ENCODE assay signal across 8 cellular contexts in genomic region chr3:42012935-42013651, GRCh38. TPM values are rescaled to one million over a fixed set of nuclear protein-coding genes. Genes with fewer than 3 reads are reported as not detected.
DNase-seq lines count a peak whose midpoint lies in the region; ATAC-seq and TF ChIP-seq lines count a peak whose summit lies in the region.

No MANE protein-coding gene starts in this region.

- no peaks in the 10 kb centered on the region for H3K27me3 ChIP-seq in BE2C
- no peaks in the 10 kb centered on the region for H3K27me3 ChIP-seq in esophagus squamous epithelium

- H3K27me3 Mint-ChIP-seq in naive B cell, result no peaks in the 10 kb centered on the region

- H3K4me1 Mint-ChIP-seq in naive B cell, result peaks cover 47 to 63% (median 63%) of the 10 kb centered on the region in 3 donors
- peaks cover 39% of the 10 kb centered on the region for H3K4me1 Mint-ChIP-seq in stimulated activated effector memory CD8-positive, alpha-beta T cell treated with anti-CD3 and anti-CD28 coated beads, Interleukin-12 subunit alpha, Interleukin-12 subunit beta, amount 100 ng/mL, for 72 hours

- ATAC-seq in GM18909 (IDR thresholded peaks at IDR 0.05; ENCODE audit: poor library complexity, unreplicated experiment), result peak; percentile 77
- ATAC-seq in HG03108 (IDR thresholded peaks at IDR 0.05; ENCODE audit: unreplicated experiment), result peak; percentile 73
- peak; percentile 73 to 74 for ATAC-seq in naive B cell (ENCODE audit: low read depth in 2 of 2)
- ATAC-seq in stimulated activated effector memory CD8-positive, alpha-beta T cell treated with anti-CD3 and anti-CD28 coated beads, Interleukin-12 subunit alpha, Interleukin-12 subunit beta, amount 100 ng/mL, for 72 hours, result peak; percentile 87

- intact Hi-C loops in OCI-LY7 (cut with micrococcal nuclease; ENCODE audit: unreplicated experiment) (loop anchor here (2.0 to 10.0 kb wide), 4 partner anchors 26 to 582 kb away; partner anchors contain the start of gene SS18L2), esophagus squamous epithelium (cut with DNase I) (loop anchor here (5.0 kb wide), 1 partner anchor 84 kb away; no protein-coding TSS in a partner anchor)

- H3K4me2 ChIP-seq in OCI-LY7 (ENCODE audit: low read length), result peak overlapping the region; percentile 79

- peak; percentile 64 for DNase-seq in BE2C
- peak; percentile 97 for DNase-seq in OCI-LY7 (ENCODE audit: low spot score)
- DNase-seq in activated T-cell treated with anti-CD3 and anti-CD28 coated beads, Interleukin-2, amount 50 U/mL, for 48 hours, result peak; percentile 76 to 82
- peak; percentile 34 for DNase-seq in esophagus squamous epithelium (lab: John Stamatoyannopoulos, UW)
- DNase-seq in naive B cell, result peak; percentile 84
- peak; percentile 59 to 78 for DNase-seq in stimulated activated effector memory CD8-positive, alpha-beta T cell treated with anti-CD3 and anti-CD28 coated beads, Interleukin-12 subunit alpha, Interleukin-12 subunit beta, amount 100 ng/mL, for 72 hours (ENCODE audit: low spot score in 2 of 2)

- H3K9me3 ChIP-seq in BE2C (no peaks in the 10 kb centered on the region), OCI-LY7 (ENCODE audit: low read length) (no peaks in the 10 kb centered on the region), esophagus squamous epithelium (no peaks in the 10 kb centered on the region)

- H3K9me3 Mint-ChIP-seq in naive B cell, result no peaks in the 10 kb centered on the region
- H3K9me3 Mint-ChIP-seq in stimulated activated effector memory CD8-positive, alpha-beta T cell treated with anti-CD3 and anti-CD28 coated beads, Interleukin-12 subunit alpha, Interleukin-12 subunit beta, amount 100 ng/mL, for 72 hours, result no peaks in the 10 kb centered on the region

- no peaks in the 10 kb centered on the region for H3K9me2 ChIP-seq in OCI-LY7 (ENCODE audit: insufficient read depth, low read length)

- peaks cover 0 to 5% of the 10 kb centered on the region in 2 donors for H3K36me3 Mint-ChIP-seq in naive B cell
- H3K36me3 Mint-ChIP-seq in stimulated activated effector memory CD8-positive, alpha-beta T cell treated with anti-CD3 and anti-CD28 coated beads, Interleukin-12 subunit alpha, Interleukin-12 subunit beta, amount 100 ng/mL, for 72 hours, result peaks cover 21% of the 10 kb centered on the region

- peaks cover 43% of the 10 kb centered on the region for H3K79me2 ChIP-seq in OCI-LY7 (ENCODE audit: insufficient read depth, low read depth, low read length)

- peak overlapping the region; percentile 92 to 97 (median 94) for H3K4me3 Mint-ChIP-seq in naive B cell
- H3K4me3 Mint-ChIP-seq in stimulated activated effector memory CD8-positive, alpha-beta T cell treated with anti-CD3 and anti-CD28 coated beads, Interleukin-12 subunit alpha, Interleukin-12 subunit beta, amount 100 ng/mL, for 72 hours, result peak overlapping the region; percentile 88

- H2AFZ ChIP-seq in OCI-LY7 (ENCODE audit: low read length), result peak overlapping the region; percentile 90

- POLR2A ChIA-PET in OCI-LY7 (lab: Charles Lee), result interaction anchor here (0.5 to 1.9 kb wide), 15 partner anchors 12 to 627 kb away, joined by 3 to 9 read pairs (median 3); partner anchors contain the start of genes SEC22C and ULK4

- H4K20me1 ChIP-seq in OCI-LY7 (ENCODE audit: insufficient read depth, low read length), result peaks cover 23% of the 10 kb centered on the region

- H3K27ac ChIP-seq in OCI-LY7 (ENCODE audit: low read depth, low read length, poor library complexity, severe bottlenecking) (peak overlapping the region; percentile 98), esophagus squamous epithelium (peak overlapping the region; percentile 88 to 97 (median 92))

- no peaks in the 10 kb centered on the region for H3K36me3 ChIP-seq in BE2C
- H3K36me3 ChIP-seq in OCI-LY7 (ENCODE audit: insufficient read depth, low read length), result peaks cover 38% of the 10 kb centered on the region
- no peaks in the 10 kb centered on the region for H3K36me3 ChIP-seq in esophagus squamous epithelium

- peak overlapping the region; percentile 49 for H3K4me3 ChIP-seq in BE2C (ENCODE audit: low read depth, low read length)
- H3K4me3 ChIP-seq in OCI-LY7 (ENCODE audit: low read depth, low read length, poor library complexity, severe bottlenecking), result peak overlapping the region; percentile 94
- peak overlapping the region; percentile 86 to 96 (median 90) for H3K4me3 ChIP-seq in esophagus squamous epithelium

- peak overlapping the region; percentile 94 to 100 (median 100) for H3K27ac Mint-ChIP-seq in naive B cell
- H3K27ac Mint-ChIP-seq in stimulated activated effector memory CD8-positive, alpha-beta T cell treated with anti-CD3 and anti-CD28 coated beads, Interleukin-12 subunit alpha, Interleukin-12 subunit beta, amount 100 ng/mL, for 72 hours, result peak overlapping the region; percentile 96

- BruUV-seq in OCI-LY7 (replicated peaks; lab: Mats Ljungman, UMichigan), result no TSS peak

- TF ChIP-seq CTCF in BE2C (IDR thresholded peaks at IDR 0.05; ENCODE audit: low read depth, low read length) (no peak), OCI-LY7 (conservative IDR thresholded peaks at IDR 0.05; ENCODE audit: low read length) (peak; percentile 29; the same call in 1 of the 2 replicates), esophagus squamous epithelium (IDR thresholded peaks at IDR 0.05) (peak in 1 of 6 experiments; percentile 6)

- H3K4me1 ChIP-seq in BE2C (no peaks in the 10 kb centered on the region), OCI-LY7 (ENCODE audit: insufficient read depth, low read length, poor library complexity, severe bottlenecking) (peaks cover 56% of the 10 kb centered on the region), esophagus squamous epithelium (peaks cover 12 to 49% (median 15%) of the 10 kb centered on the region in 3 donors)

- 4 to 5% methylated on average over 3 to 5 of the region's 51 CpGs for whole genome bisulfite sequencing in esophagus squamous epithelium, 2 donors

- TF ChIP-seq POLR2A in esophagus squamous epithelium (IDR thresholded peaks at IDR 0.05), result peak in 1 of 4 donors; percentile 30

- CTCF ChIA-PET in OCI-LY7 (lab: Charles Lee; ENCODE audit: unreplicated experiment), result interaction anchor here (0.6 kb wide), 2 partner anchors 12 to 86 kb away, joined by 3 to 4 read pairs; no protein-coding TSS in a partner anchor

RNA-seq across cellular contexts. Expression of gene ULK4, which starts 51.2 kb away (rescaled TPM):
- polyA plus RNA-seq in BE2C (2012; ENCODE audit: insufficient read depth, insufficient read length, low read depth), result 0.54 TPM
- total RNA-seq in OCI-LY7 (2014; rRNA removed; shearing (Covaris generic)), result 21.0 and 39.3 TPM in 2 replicates
- total RNA-seq in OCI-LY7 (2022) (17.6 and 18.9 TPM in 2 replicates), esophagus squamous epithelium (10 to 100 TPM in 1 of 4 donors, 1 to 10 TPM in 3; 2.2 to 11.4 (median 7.9) TPM)
- 10 to 100 TPM in 3 of 6 donors, 1 to 10 TPM in 3; 5.5 to 20.8 (median 10.3) TPM for polyA plus RNA-seq in naive B cell (ENCODE audit: low read depth in 6 of 6)

Comparison
In these comparisons a context has a peak if more than half of its experiments do, and no peak if none do; other contexts are left out.
1. Peak in every context shown above with its lines: DNase-seq, ATAC-seq, H3K4me3 ChIP-seq and H3K27ac ChIP-seq.
2. DNase-seq: peak in every context shown above with its lines; median percentile 97 in OCI-LY7; 84 in naive B cell; 79 in activated T-cell treated with anti-CD3 and anti-CD28 coated beads, Interleukin-2, amount 50 U/mL, for 48 hours; 68 in stimulated activated effector memory CD8-positive, alpha-beta T cell treated with anti-CD3 and anti-CD28 coated beads, Interleukin-12 subunit alpha, Interleukin-12 subunit beta, amount 100 ng/mL, for 72 hours; 64 in BE2C; 34 in esophagus squamous epithelium.